Comparison of ENCODE assay signal across 8 cellular contexts in genomic region chr18:74596959-74597661, GRCh38. TPM values are rescaled to one million over a fixed set of nuclear protein-coding genes. Genes with fewer than 3 reads are reported as not detected.
A peak's percentile ranks its signal among the peaks of the same experiment; 100 is the strongest.
DNase-seq lines count a peak whose midpoint lies in the region; ATAC-seq and FAIRE-seq lines count a peak whose summit lies in the region.

No MANE protein-coding gene starts in this region.

- peak; percentile 56 for DNase-seq in ACHN
- DNase-seq in GM18507 (ENCODE audit: extremely low spot score, insufficient read length, low read depth) = peak; percentile 35
- DNase-seq in NCI-H460 (ENCODE audit: extremely low read depth, low read depth) = peak; percentile 0
- DNase-seq in activated CD4-positive, alpha-beta memory T cell treated with anti-CD3 and anti-CD28 coated beads, Interleukin-2, amount 10 ng/mL, durations not matched to agents 7 days and 5 days = peak; percentile 74
- DNase-seq in effector CD4-positive, alpha-beta T cell = peak; percentile 60
- DNase-seq in stimulated activated CD8-positive, alpha-beta memory T cell treated with anti-CD3 and anti-CD28 coated beads, Interleukin-15, amount 100 ng/mL, for 4 hours (ENCODE audit: low read depth in 2 of 2) = peak; percentile 50 to 52

- H3K27me3 Mint-ChIP-seq in activated CD4-positive, alpha-beta memory T cell treated with anti-CD3 and anti-CD28 coated beads, Interleukin-2, amount 10 ng/mL, durations not matched to agents 7 days and 5 days = no peaks in the 10 kb centered on the region

- FAIRE-seq in GM18507 (lab: Jason Lieb, UNC) = peak; percentile 35

- H3K27ac ChIP-seq in mesodermal cell (ENCODE audit: low read depth, low read length, severe bottlenecking) = peak overlapping the region; percentile 94

- 5 to 6% methylated on average over 38 to 42 of the region's 46 CpGs for WGBS in mesodermal cell (ENCODE audit: insufficient coverage in 2 of 2), 2 experiments

- POLR2A ChIA-PET in activated CD4-positive, alpha-beta memory T cell treated with anti-CD3 and anti-CD28 coated beads, Interleukin-2, amount 10 ng/mL, durations not matched to agents 7 days and 5 days (lab: Charles Lee) = interaction anchor here (0.9 to 3.4 kb wide), 16 partner anchors 9 to 649 kb away, joined by 3 to 26 read pairs (median 6); partner anchors contain the start of genes CNDP2, PTGR3 and TSHZ1

- H3K9me3 Mint-ChIP-seq in activated CD4-positive, alpha-beta memory T cell treated with anti-CD3 and anti-CD28 coated beads, Interleukin-2, amount 10 ng/mL, durations not matched to agents 7 days and 5 days = no peaks in the 10 kb centered on the region

- H3K9me3 ChIP-seq in mesodermal cell (ENCODE audit: control insufficient read depth, low read length) = no peaks in the 10 kb centered on the region

- H3K36me3 Mint-ChIP-seq in activated CD4-positive, alpha-beta memory T cell treated with anti-CD3 and anti-CD28 coated beads, Interleukin-2, amount 10 ng/mL, durations not matched to agents 7 days and 5 days (ENCODE audit: low read depth) = peaks cover 46% of the 10 kb centered on the region

- peak overlapping the region; percentile 90 for H3K4me3 Mint-ChIP-seq in activated CD4-positive, alpha-beta memory T cell treated with anti-CD3 and anti-CD28 coated beads, Interleukin-2, amount 10 ng/mL, durations not matched to agents 7 days and 5 days

- H3K36me3 ChIP-seq in mesodermal cell (ENCODE audit: control insufficient read depth, insufficient read depth, low read length) = peaks cover 10% of the 10 kb centered on the region

- CTCF ChIA-PET in activated CD4-positive, alpha-beta memory T cell treated with anti-CD3 and anti-CD28 coated beads, Interleukin-2, amount 10 ng/mL, durations not matched to agents 7 days and 5 days (lab: Charles Lee) = interaction anchor here (2.2 kb wide), 1 partner anchor 35 kb away, joined by 4 read pairs; no protein-coding TSS in a partner anchor

- ATAC-seq in HG03039 (IDR thresholded peaks at IDR 0.05; ENCODE audit: unreplicated experiment) = peak; percentile 20

- in situ Hi-C loops in ACHN (cut with HindIII; ENCODE audit: low pct_ligation_motif_present, low pct_unique_long_range_greater_than_20kb, low sequenced_read_pairs) = no loop called here

- H3K4me1 ChIP-seq in mesodermal cell (ENCODE audit: control insufficient read depth, insufficient read depth, low read length, poor library complexity, severe bottlenecking) = peaks cover 6% of the 10 kb centered on the region

- H3K4me1 Mint-ChIP-seq in activated CD4-positive, alpha-beta memory T cell treated with anti-CD3 and anti-CD28 coated beads, Interleukin-2, amount 10 ng/mL, durations not matched to agents 7 days and 5 days = peaks cover 50% of the 10 kb centered on the region

- H3K27ac Mint-ChIP-seq in activated CD4-positive, alpha-beta memory T cell treated with anti-CD3 and anti-CD28 coated beads, Interleukin-2, amount 10 ng/mL, durations not matched to agents 7 days and 5 days = peak overlapping the region; percentile 96

- H3K4me3 ChIP-seq in mesodermal cell (ENCODE audit: extremely low read depth, insufficient read depth, low read length, poor library complexity, severe bottlenecking) = peak overlapping the region; percentile 86

RNA-seq across cellular contexts. Expression of gene ZNF407, which starts 0.6 kb away (rescaled TPM):
- total RNA-seq in NCI-H460 (2014; rRNA removed; shearing (Covaris generic)) = 4.2 and 5.7 TPM in 2 replicates
- 2.7 and 3.3 TPM in 2 replicates for polyA plus RNA-seq in NCI-H460 (2014; cell fraction: nucleus; rRNA removed)
- 10 to 100 TPM; 11.7 to 13.4 TPM for total RNA-seq in activated CD4-positive, alpha-beta memory T cell treated with anti-CD3 and anti-CD28 coated beads, Interleukin-2, amount 10 ng/mL, durations not matched to agents 7 days and 5 days
- polyA plus RNA-seq in mesodermal cell (2013, experiment 1 of 2) = 4.5 TPM
- 3.8 TPM for polyA plus RNA-seq in mesodermal cell (2013, experiment 2 of 2)

Comparison
In these comparisons a context has a peak if more than half of its experiments do, and no peak if none do; other contexts are left out.
1. Peak in every context shown above with its lines: DNase-seq, ATAC-seq, H3K4me3 ChIP-seq and H3K27ac ChIP-seq.
2. DNase-seq: peak in every context shown above with its lines; median percentile 74 in activated CD4-positive, alpha-beta memory T cell treated with anti-CD3 and anti-CD28 coated beads, Interleukin-2, amount 10 ng/mL, durations not matched to agents 7 days and 5 days; 60 in effector CD4-positive, alpha-beta T cell; 56 in ACHN; 51 in stimulated activated CD8-positive, alpha-beta memory T cell treated with anti-CD3 and anti-CD28 coated beads, Interleukin-15, amount 100 ng/mL, for 4 hours; 35 in GM18507; 0 in NCI-H460.